Comparison of ENCODE assay signal across 8 cellular contexts in the genomic region with DNA sequence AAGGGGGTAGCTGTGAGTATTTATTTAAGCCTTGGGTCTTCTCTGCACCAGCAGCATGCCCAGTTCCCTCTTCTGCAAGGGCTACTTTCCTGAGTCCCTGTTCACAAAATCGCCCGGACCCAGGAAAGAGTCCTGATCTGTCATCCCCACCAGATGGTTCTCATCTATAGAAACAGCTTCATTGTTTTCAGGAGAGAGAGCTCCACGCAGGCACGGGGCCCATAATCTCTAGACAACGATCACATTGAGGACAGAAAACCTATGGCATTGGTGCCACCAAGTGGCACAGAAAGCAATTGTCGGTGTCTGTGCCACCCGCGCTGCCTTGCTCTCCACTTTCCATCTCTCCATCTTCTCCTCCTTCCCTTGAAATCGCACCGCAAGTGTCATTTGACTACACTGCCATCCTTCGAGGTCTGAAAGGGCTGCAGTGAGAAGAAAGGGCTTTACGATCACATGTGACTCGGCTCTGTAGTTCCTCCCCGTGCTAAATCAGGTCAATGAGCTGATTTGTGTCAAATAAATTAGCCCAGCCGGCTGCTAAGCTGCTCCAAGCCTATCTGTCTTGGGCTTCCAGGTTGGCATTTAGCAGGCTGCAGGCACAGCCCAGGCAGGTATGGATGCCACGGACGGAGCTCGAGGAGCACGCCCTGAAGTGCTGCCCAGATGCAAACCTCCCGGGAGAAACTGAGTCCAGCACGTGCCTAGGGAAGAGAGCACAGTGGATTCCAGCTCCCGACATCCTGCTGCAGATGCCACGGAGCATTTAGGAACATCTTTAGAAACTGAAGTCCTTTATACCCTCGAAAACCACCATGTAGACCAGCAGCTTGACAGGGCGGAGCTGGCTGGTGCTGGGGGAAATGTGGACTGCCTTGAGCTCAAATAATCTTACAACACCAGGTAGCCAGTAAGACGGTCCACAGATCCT. TPM values are rescaled to one million over a fixed set of nuclear protein-coding genes. Genes with fewer than 3 reads are reported as not detected.
DNase-seq lines count a peak whose midpoint lies in the region; ATAC-seq and TF ChIP-seq lines count a peak whose summit lies in the region.

No MANE protein-coding gene starts in this region.

- H3K9me3 ChIP-seq in SJSA1 (replicated peaks), result no peaks in the 10 kb centered on the region

- H3K4me1 Mint-ChIP-seq in activated naive CD8-positive, alpha-beta T cell treated with anti-CD3 and anti-CD28 coated beads for 36 hours, result peaks cover 8% of the 10 kb centered on the region

- H3K27me3 ChIP-seq in SJSA1 (replicated peaks), result peaks cover 15% of the 10 kb centered on the region

- TF ChIP-seq CTCF in GM12864 (IDR thresholded peaks at IDR 0.05; ENCODE audit: low read depth, low read length, missing control alignments) (peak; percentile 71), NB4 (IDR thresholded peaks at IDR 0.05; ENCODE audit: low read depth, low read length) (peak; percentile 74)

- intact Hi-C loops in head of caudate nucleus (cut with DNase I), result loop anchor here (10.0 kb wide), 2 partner anchors 434 to 704 kb away; partner anchors contain the start of gene MED13L

- H3K36me3 ChIP-seq in SJSA1, result no peaks in the 10 kb centered on the region

- H3K27ac Mint-ChIP-seq in activated naive CD8-positive, alpha-beta T cell treated with anti-CD3 and anti-CD28 coated beads for 36 hours, result no peak overlapping the region

- TF ChIP-seq POLR2A in NB4 (IDR thresholded peaks at IDR 0.05; ENCODE audit: extremely low read depth, insufficient read length), result no peak

- H3K9me3 Mint-ChIP-seq in activated naive CD8-positive, alpha-beta T cell treated with anti-CD3 and anti-CD28 coated beads for 36 hours, result no peaks in the 10 kb centered on the region

- H3K4me1 ChIP-seq in SJSA1 (replicated peaks), result peaks cover 4% of the 10 kb centered on the region

- H3K4me3 Mint-ChIP-seq in activated naive CD8-positive, alpha-beta T cell treated with anti-CD3 and anti-CD28 coated beads for 36 hours, result no peak overlapping the region

- DNase-seq in GM12864 (ENCODE audit: low read depth) (no peak), NB4 (ENCODE audit: low read depth) (peak; percentile 80), SJSA1 (ENCODE audit: low read depth in 1 of 2, low spot score in 2 of 2) (peak; percentile 49 to 55), head of caudate nucleus (peak; percentile 70 to 96 (median 90)), putamen (ENCODE audit: low spot score) (peak; percentile 93), NK-92 (lab: John Stamatoyannopoulos, UW; ENCODE audit: unreplicated experiment) (no peak)
- peak; percentile 36 for DNase-seq in activated naive CD8-positive, alpha-beta T cell treated with anti-CD3 and anti-CD28 coated beads for 36 hours

- H3K27me3 Mint-ChIP-seq in activated naive CD8-positive, alpha-beta T cell treated with anti-CD3 and anti-CD28 coated beads for 36 hours, result peaks cover 11% of the 10 kb centered on the region

- no peak overlapping the region for H3K27ac ChIP-seq in SJSA1

- H3K4me3 ChIP-seq in GM12864 (ENCODE audit: low read depth, low read length) (no peak overlapping the region), NB4 (ENCODE audit: low read depth, low read length) (no peak overlapping the region), SJSA1 (no peak overlapping the region)

- no peak for ATAC-seq in HG02610 (IDR thresholded peaks at IDR 0.05; ENCODE audit: unreplicated experiment)

- H3K36me3 Mint-ChIP-seq in activated naive CD8-positive, alpha-beta T cell treated with anti-CD3 and anti-CD28 coated beads for 36 hours, result peaks cover 3% of the 10 kb centered on the region

RNA-seq across cellular contexts. Expression of gene SPRING1, which starts 28.8 kb away (rescaled TPM):
- total RNA-seq in SJSA1 (2014; rRNA removed; shearing (Covaris generic)), result 21.1 and 25.4 TPM in 2 replicates
- 10 to 100 TPM; 25.4 to 28.0 TPM for total RNA-seq in activated naive CD8-positive, alpha-beta T cell treated with anti-CD3 and anti-CD28 coated beads for 36 hours

RNA-seq across cellular contexts. Expression of gene RNFT2, which starts 29.0 kb away (rescaled TPM):
- total RNA-seq in SJSA1 (2014; rRNA removed; shearing (Covaris generic)), result 0.47 and 0.63 TPM in 2 replicates
- 10 to 100 TPM; 14.8 to 16.9 TPM for total RNA-seq in activated naive CD8-positive, alpha-beta T cell treated with anti-CD3 and anti-CD28 coated beads for 36 hours

Comparison
In these comparisons a context has a peak if more than half of its experiments do, and no peak if none do; other contexts are left out.
1. DNase-seq: peak in NB4 (single experiment), SJSA1 (2 of 2), activated naive CD8-positive, alpha-beta T cell treated with anti-CD3 and anti-CD28 coated beads for 36 hours (single experiment), head of caudate nucleus (42 of 42) and putamen (single experiment); none in GM12864 (single experiment) and NK-92 (single experiment).